8 cellular contexts compared by ENCODE assay signal in the genomic region with DNA sequence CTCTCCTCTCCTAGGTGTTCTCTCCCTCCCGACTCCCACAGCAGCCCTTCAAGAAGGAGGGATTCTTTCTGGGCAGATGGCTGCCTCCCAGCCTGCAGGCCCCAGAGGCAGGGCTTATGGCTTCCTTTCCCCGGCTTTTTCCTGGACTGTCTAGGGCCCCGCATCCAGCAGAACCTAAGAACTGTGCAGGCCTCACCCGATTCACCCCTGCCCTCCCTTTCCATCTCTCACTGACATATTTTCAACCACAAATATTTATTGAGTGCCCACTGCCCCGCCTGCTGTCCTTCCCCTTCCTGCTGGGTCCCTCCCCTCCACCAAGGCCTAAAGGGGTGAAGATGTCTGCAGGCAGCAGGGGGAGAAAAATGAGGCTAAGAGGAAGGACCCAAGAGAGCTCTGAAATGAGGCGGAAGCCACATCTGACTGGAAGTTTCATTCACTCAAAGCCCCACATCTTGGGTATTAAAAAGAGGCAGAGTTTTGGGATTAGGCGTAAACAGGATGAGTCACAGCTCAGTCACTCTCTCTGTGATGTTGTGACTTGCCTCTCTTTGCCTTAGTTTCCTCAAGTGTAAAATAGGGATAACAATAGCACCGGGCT. TPM values are rescaled to one million over a fixed set of nuclear protein-coding genes. Genes with fewer than 3 reads are reported as not detected.
A peak's percentile ranks its signal among the peaks of the same experiment; 100 is the strongest.
DNase-seq lines count a peak whose midpoint lies in the region; ATAC-seq and TF ChIP-seq lines count a peak whose summit lies in the region.

No MANE protein-coding gene starts in this region.

- H3K9me3 ChIP-seq in ascending aorta (no peaks in the 10 kb centered on the region), liver (ENCODE audit: control insufficient read depth in 4 of 4, low read length in 3 of 4) (no peaks in the 10 kb centered on the region)

- H3K9ac ChIP-seq in liver (ENCODE audit: low read depth in 1 of 2, low read length in 2 of 2) = no peak overlapping the region

- H3K4me3 Mint-ChIP-seq in activated naive CD4-positive, alpha-beta T cell treated with anti-CD3 and anti-CD28 coated beads, Interleukin-2, amount 50 U/mL, for 24 hours = no peak overlapping the region

- peaks cover 40% of the 10 kb centered on the region for H3K4me1 Mint-ChIP-seq in activated naive CD4-positive, alpha-beta T cell treated with anti-CD3 and anti-CD28 coated beads, Interleukin-2, amount 50 U/mL, for 24 hours

- H3K27me3 ChIP-seq in ascending aorta (no peaks in the 10 kb centered on the region), liver (ENCODE audit: control insufficient read depth in 4 of 4, insufficient read depth in 4 of 4, low read length in 3 of 4) (no peaks in the 10 kb centered on the region)

- H3K36me3 Mint-ChIP-seq in activated naive CD4-positive, alpha-beta T cell treated with anti-CD3 and anti-CD28 coated beads, Interleukin-2, amount 50 U/mL, for 24 hours = no peaks in the 10 kb centered on the region

- no peaks in the 10 kb centered on the region for H3K27me3 Mint-ChIP-seq in activated naive CD4-positive, alpha-beta T cell treated with anti-CD3 and anti-CD28 coated beads, Interleukin-2, amount 50 U/mL, for 24 hours

- H3K27ac Mint-ChIP-seq in activated naive CD4-positive, alpha-beta T cell treated with anti-CD3 and anti-CD28 coated beads, Interleukin-2, amount 50 U/mL, for 24 hours = peak overlapping the region; percentile 18

- ATAC-seq in HG02870 (IDR thresholded peaks at IDR 0.05; ENCODE audit: unreplicated experiment) (no peak), GM18868 (IDR thresholded peaks at IDR 0.05; ENCODE audit: unreplicated experiment) (no peak), HG03280 (IDR thresholded peaks at IDR 0.05; ENCODE audit: unreplicated experiment) (no peak)

- DNase-seq in activated naive CD4-positive, alpha-beta T cell (lab: John Stamatoyannopoulos, UW) = no peak
- DNase-seq in NCI-H2196 (lab: John Stamatoyannopoulos, UW; ENCODE audit: unreplicated experiment) (peak; percentile 51), ascending aorta (ENCODE audit: low spot score in 2 of 2) (no peak)

- no peaks in the 10 kb centered on the region for H3K9me3 Mint-ChIP-seq in activated naive CD4-positive, alpha-beta T cell treated with anti-CD3 and anti-CD28 coated beads, Interleukin-2, amount 50 U/mL, for 24 hours

- TF ChIP-seq CTCF in ascending aorta (IDR thresholded peaks at IDR 0.05) = no peak
- no peak for TF ChIP-seq CTCF in liver (IDR thresholded peaks at IDR 0.05; ENCODE audit: low read depth, low read length, missing input control)

- no peak overlapping the region for H3K4me3 ChIP-seq in ascending aorta
- H3K4me3 ChIP-seq in liver (ENCODE audit: low read depth in 1 of 3, low read length in 3 of 3) = no peak overlapping the region

- TF ChIP-seq RAD21 in liver (IDR thresholded peaks at IDR 0.05) = peak in 1 of 2 donors; percentile 3

- intact Hi-C loops in ascending aorta (cut with DNase I) = no loop called here

- no peaks in the 10 kb centered on the region for H3K36me3 ChIP-seq in ascending aorta
- H3K36me3 ChIP-seq in liver (ENCODE audit: control insufficient read depth in 4 of 4, insufficient read depth in 3 of 4, low read depth in 1 of 4, low read length in 3 of 4) = no peaks in the 10 kb centered on the region

- 55% methylated on average over 8 of the region's 8 CpGs for WGBS in liver

- H3K27ac ChIP-seq in ascending aorta = peak overlapping the region; percentile 37 to 49
- peak overlapping the region in 1 of 2 donors; percentile 15 for H3K27ac ChIP-seq in liver (ENCODE audit: low read depth in 1 of 2, low read length in 2 of 2)

- peaks cover 0 to 23% of the 10 kb centered on the region in 2 donors for H3K4me1 ChIP-seq in ascending aorta
- peaks cover 7 to 31% (median 20%) of the 10 kb centered on the region in 4 donors for H3K4me1 ChIP-seq in liver (ENCODE audit: control insufficient read depth in 4 of 4, insufficient read depth in 4 of 4, low read length in 3 of 4)

TF ChIP-seq in liver, 16 proteins besides CTCF, POLR2A, EP300 and RAD21:
- TF ChIP-seq FOXA1 (IDR thresholded peaks at IDR 0.05) (no peak), NR2F2 (IDR thresholded peaks at IDR 0.05) (peak; percentile 68)

RNA-seq across cellular contexts. Expression of a gene that starts 2.9 kb away (rescaled TPM):
- 14.3 TPM for total RNA-seq in ascending aorta
- 1 to 10 TPM in 1 of 2 donors, under 1 TPM in 1; 0.47 to 7.7 TPM for total RNA-seq in liver
- polyA plus RNA-seq in liver = 1 to 10 TPM; 2.2 to 3.5 TPM

RNA-seq across cellular contexts. Expression of a gene that starts 11.5 kb away (rescaled TPM):
- total RNA-seq in ascending aorta (284 TPM), liver (10 to 100 TPM; 15.8 to 93.9 TPM)
- polyA plus RNA-seq in liver = 100 to 1,000 TPM in 1 of 2 donors, 10 to 100 TPM in 1; 84.1 to 138 TPM

RNA-seq across cellular contexts. Expression of a gene that starts 30.6 kb away (rescaled TPM):
- total RNA-seq in ascending aorta (528 TPM), liver (100 to 1,000 TPM in 1 of 2 donors, 10 to 100 TPM in 1; 36.9 to 144 TPM)
- 100 to 1,000 TPM in 1 of 2 donors, 10 to 100 TPM in 1; 56.0 to 121 TPM for polyA plus RNA-seq in liver
